In the genomic region with DNA sequence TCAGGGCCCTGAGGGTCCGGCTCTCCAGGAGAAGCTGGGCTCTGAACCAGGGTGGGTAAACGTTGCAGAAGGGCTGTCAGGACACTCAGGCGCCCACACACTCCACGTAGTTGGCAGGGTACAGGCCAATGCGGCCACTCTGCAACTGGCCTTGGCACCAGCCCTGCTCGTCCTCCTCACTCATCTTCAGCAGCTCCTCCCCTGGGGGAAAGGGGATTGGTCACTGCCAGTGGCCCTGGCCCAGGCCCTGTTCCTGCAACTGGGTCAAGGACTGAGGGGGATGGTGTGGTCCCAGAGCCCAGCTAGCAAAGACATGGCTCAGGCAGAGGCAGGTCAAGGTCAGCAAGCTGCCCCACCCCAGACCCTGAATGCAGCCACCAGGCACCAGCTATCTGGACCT, we compare ENCODE assay signal across 9 cellular contexts. TPM values are rescaled to one million over a fixed set of nuclear protein-coding genes. Genes with fewer than 3 reads are reported as not detected.
DNase-seq lines count a peak whose midpoint lies in the region; ATAC-seq lines count a peak whose summit lies in the region.
"Had no signal": no experiment of that assay in that cellular context is flagged by ENCODE, and none has a peak within 500 bp of the region (broad histone marks: within the 10 kb centered on the region; RNA-seq: fewer than 3 reads in every experiment).

No MANE protein-coding gene starts in this region.

- DNase-seq in left lobe of liver (ENCODE audit: low spot score) (peak; percentile 90), GDM1 (lab: John Stamatoyannopoulos, UW) (no peak), iPS-NIHi11 (ENCODE audit: low spot score) (no peak)

- H3K27ac ChIP-seq in HUES64 (ENCODE audit: low read depth, low read length) (peak overlapping the region; percentile 94), adipose tissue (ENCODE audit: low read depth, low read length) (peak overlapping the region; percentile 29), stomach smooth muscle (ENCODE audit: low read length) (peak overlapping the region; percentile 95)

- ATAC-seq in left lobe of liver (peak; percentile 56), HG02870 (IDR thresholded peaks at IDR 0.05; ENCODE audit: unreplicated experiment) (no peak), HG03097 (IDR thresholded peaks at IDR 0.05; ENCODE audit: low FRiP score, unreplicated experiment) (no peak)

- H3K9ac ChIP-seq in HUES64 (ENCODE audit: low read depth, low read length) (0 out of 2 replicates have a peak overlapping the region, but pooled peaks have one; percentile 99), stomach smooth muscle (ENCODE audit: low read length in 2 of 2) (peak overlapping the region; percentile 77 to 83)

- H3K4me1 ChIP-seq in HUES64 (ENCODE audit: insufficient read depth, low read length) (0 out of 2 replicates have a peak, but pooled peaks cover 11% of the 10 kb centered on the region), stomach smooth muscle (ENCODE audit: control insufficient read depth, insufficient read depth, low read length) (peaks cover 56% of the 10 kb centered on the region)

- H3K4me3 ChIP-seq in HUES64 (ENCODE audit: low read length) (peak overlapping the region; percentile 100; the same call in 1 of the 2 replicates), stomach smooth muscle (ENCODE audit: low read length in 2 of 2) (peak overlapping the region; percentile 20 to 99)

- WGBS in HUES64, result 79% methylated on average over 6 of the region's 6 CpGs
- WGBS in adipose tissue, 3 donors, result 43 to 53% (median 52%) methylated on average over 4 to 6 of the region's 6 CpGs

- no peaks in the 10 kb centered on the region for H3K9me3 ChIP-seq in HUES64 (ENCODE audit: insufficient read depth, low read depth, low read length)
- H3K9me3 ChIP-seq in stomach smooth muscle (ENCODE audit: control insufficient read depth in 2 of 2, low read length in 2 of 2), result no peaks in the 10 kb centered on the region

- peaks cover 41% of the 10 kb centered on the region for H3K36me3 ChIP-seq in HUES64 (ENCODE audit: insufficient read depth, low read length)
- peaks cover 25 to 44% of the 10 kb centered on the region in 2 donors for H3K36me3 ChIP-seq in stomach smooth muscle (ENCODE audit: control insufficient read depth in 2 of 2, insufficient read depth in 2 of 2, low read length in 2 of 2)

- H3K27me3 ChIP-seq in HUES64 (ENCODE audit: insufficient read depth, low read length) (no peaks in the 10 kb centered on the region), stomach smooth muscle (ENCODE audit: control insufficient read depth in 1 of 2, insufficient read depth in 2 of 2, low read length in 2 of 2) (no peaks in the 10 kb centered on the region)

RNA-seq across cellular contexts. Expression of gene ARFGAP2, which starts 1.2 kb away (rescaled TPM):
- 42.6 TPM for polyA plus RNA-seq in HUES64 (2013, experiment 1 of 2)
- polyA plus RNA-seq in HUES64 (2013, experiment 2 of 2), result 41.3 TPM
- polyA plus RNA-seq in adipose tissue, result 10 to 100 TPM; 50.7 to 79.0 (median 65.3) TPM
- 77.6 TPM for total RNA-seq in left lobe of liver

RNA-seq across cellular contexts. Expression of gene PACSIN3, which starts 8.4 kb away (rescaled TPM):
- polyA plus RNA-seq in HUES64 (2013, experiment 1 of 2), result 29.3 TPM
- 27.3 TPM for polyA plus RNA-seq in HUES64 (2013, experiment 2 of 2)
- polyA plus RNA-seq in adipose tissue, result 10 to 100 TPM; 11.6 to 21.9 (median 15.0) TPM
- 32.8 TPM for total RNA-seq in left lobe of liver
- total RNA-seq: mononuclear cell had no signal

RNA-seq across cellular contexts. Expression of gene DDB2, which starts 36.9 kb away (rescaled TPM):
- polyA plus RNA-seq in HUES64 (2013, experiment 1 of 2), result 36.7 TPM
- 44.4 TPM for polyA plus RNA-seq in HUES64 (2013, experiment 2 of 2)
- 10 to 100 TPM; 15.3 to 24.7 (median 24.5) TPM for polyA plus RNA-seq in adipose tissue
- total RNA-seq in left lobe of liver, result 15.4 TPM

Comparison
In these comparisons a context has a peak if more than half of its experiments do, and no peak if none do; other contexts are left out.
1. H3K27ac ChIP-seq: peak in every context shown above with its lines; median percentile 95 in stomach smooth muscle; 94 in HUES64; 29 in adipose tissue.